11 cellular contexts compared by ENCODE assay signal in the genomic region with DNA sequence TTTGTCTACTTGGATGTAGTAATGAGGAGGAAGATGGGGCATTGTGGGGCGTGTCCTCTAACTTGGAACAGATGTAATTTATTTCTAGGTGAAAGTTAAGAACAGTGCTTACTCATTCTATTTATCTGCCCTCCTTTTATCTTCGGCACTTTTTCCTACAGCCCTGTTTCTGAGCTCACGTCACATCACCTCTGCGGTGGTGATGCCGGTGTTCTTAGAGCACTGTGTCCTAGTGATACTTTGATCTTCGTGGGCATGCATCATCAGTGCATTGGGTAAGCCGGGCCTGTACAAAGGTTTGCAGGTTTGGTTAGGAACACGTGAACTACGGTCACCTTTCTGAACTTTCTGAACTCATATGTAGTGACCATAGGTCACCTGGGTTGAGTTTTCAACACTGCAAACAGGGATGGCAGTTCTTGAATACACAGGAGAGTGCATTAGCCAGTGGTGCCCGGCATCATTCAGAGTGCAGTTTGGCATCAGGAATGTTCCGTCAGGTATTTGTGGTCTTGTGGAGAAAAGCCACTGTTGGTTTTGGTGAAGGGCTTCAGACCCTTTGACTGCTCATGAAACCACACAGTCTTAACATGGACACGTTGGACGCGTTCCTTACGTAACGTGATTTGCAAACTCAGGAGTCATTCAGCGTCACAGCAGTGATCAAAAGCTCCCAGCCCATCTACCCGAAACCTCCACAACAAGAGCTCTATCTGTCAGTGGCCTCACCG. TPM values are rescaled to one million over a fixed set of nuclear protein-coding genes. Genes with fewer than 3 reads are reported as not detected.
DNase-seq lines count a peak whose midpoint lies in the region; ATAC-seq, FAIRE-seq and TF ChIP-seq lines count a peak whose summit lies in the region.
"Had no signal": no experiment of that assay in that cellular context is flagged by ENCODE, and none has a peak within 500 bp of the region (broad histone marks: within the 10 kb centered on the region; RNA-seq: fewer than 3 reads in every experiment).

No MANE protein-coding gene starts in this region.

- no peak overlapping the region for H3K9ac ChIP-seq in HCT116 (ENCODE audit: low read length)

- no peak for FAIRE-seq in small intestine (lab: Jason Lieb, UNC)

- WGBS in small intestine, 3 donors, result 56 to 82% (median 68%) methylated on average over 19 of the region's 19 CpGs
- 83 to 87% methylated on average over 18 to 19 of the region's 19 CpGs for WGBS in testis, 2 donors

- BruUV-seq in HCT116 (replicated peaks; lab: Mats Ljungman, UMichigan), result no TSS peak

- H3K79me2 ChIP-seq in HCT116 (ENCODE audit: insufficient read depth, low read length), result peaks cover 67% of the 10 kb centered on the region

- H3K9me3 ChIP-seq in HCT116 (ENCODE audit: control insufficient read depth in 1 of 2, insufficient read depth in 1 of 2, low read depth in 1 of 2, low read length in 2 of 2) (no peaks in the 10 kb centered on the region), small intestine (ENCODE audit: control insufficient read depth, low read depth) (no peaks in the 10 kb centered on the region), testis (no peaks in the 10 kb centered on the region)
- H3K9me3 ChIP-seq: lower lobe of right lung had no signal

- H3K9me2 ChIP-seq in HCT116 (ENCODE audit: insufficient read depth), result no peaks in the 10 kb centered on the region

- RAD21 ChIA-PET in HCT116 (lab: Charles Lee; ENCODE audit: low non-redundant PET in 1 of 2, low total read pairs in 2 of 2, uncharacterized antibody in 2 of 2, unreplicated experiment in 2 of 2), result no interaction called here

- DNase-seq in HCT116 (ENCODE audit: low read depth, low spot score) (no peak), activated T-cell treated with anti-CD3 and anti-CD28 coated beads for 24 hours (ENCODE audit: low read depth) (peak; percentile 23), fibroblast of the aortic adventitia (ENCODE audit: low read depth) (peak; percentile 29), small intestine (peak; percentile 97), NOMO-1 treated with DMSO at 0.1 percent for 48 hours (lab: John Stamatoyannopoulos, UW; ENCODE audit: unreplicated experiment) (no peak), testis (no peak), iPS-NIHi11 (ENCODE audit: low spot score) (no peak)
- DNase-seq: lower lobe of right lung, NCI-H187 had no signal

- no peak overlapping the region for H2AFZ ChIP-seq in HCT116 (ENCODE audit: low read depth, low read length, poor library complexity, severe bottlenecking)

- TF ChIP-seq RAD21 in HCT116 (IDR thresholded peaks at IDR 0.05; ENCODE audit: low read depth), result no peak

- intact Hi-C loops in HCT116 (cut with micrococcal nuclease) (no loop called here), testis (cut with DNase I; ENCODE audit: low total_unique reads) (no loop called here)

- H3K27ac ChIP-seq in HCT116 (ENCODE audit: low read depth, low read length) (no peak overlapping the region), small intestine (ENCODE audit: low read depth in 1 of 2, low read length in 1 of 2) (peak overlapping the region; percentile 7 to 61), testis (no peak overlapping the region)
- H3K27ac ChIP-seq: lower lobe of right lung had no signal

- CTCF ChIA-PET in HCT116 (lab: Charles Lee), result no interaction called here

- no peak for TF ChIP-seq POLR2A in HCT116 (IDR thresholded peaks at IDR 0.05; ENCODE audit: borderline replicate concordance, extremely low read depth, insufficient read depth, insufficient read length)
- TF ChIP-seq POLR2A in testis (IDR thresholded peaks at IDR 0.05), result no peak

- ATAC-seq in HCT116, result peak; percentile 68
- no peak for ATAC-seq in HG03520 (IDR thresholded peaks at IDR 0.05; ENCODE audit: unreplicated experiment)
- ATAC-seq: lower lobe of right lung, Panc1 had no signal

- H3K4me2 ChIP-seq in HCT116 (ENCODE audit: low read length), result no peak overlapping the region; the same call in 1 of the 2 replicates

- H3K36me3 ChIP-seq in HCT116 (ENCODE audit: control insufficient read depth in 1 of 2, insufficient read depth in 2 of 2, low read length in 2 of 2) (no peaks in the 10 kb centered on the region), small intestine (ENCODE audit: control insufficient read depth in 2 of 2, insufficient read depth in 2 of 2, low read length in 2 of 2) (no peaks in the 10 kb centered on the region), testis (ENCODE audit: low read depth, missing control alignments) (no peaks in the 10 kb centered on the region)
- H3K36me3 ChIP-seq: lower lobe of right lung had no signal

- POLR2A ChIA-PET in HCT116 (lab: Charles Lee), result interaction anchor here (1.1 kb wide), 1 partner anchor 71 kb away, joined by 3 read pairs; no protein-coding TSS in a partner anchor

- no peaks in the 10 kb centered on the region for H3K27me3 ChIP-seq in HCT116 (ENCODE audit: insufficient read depth, low read length)
- no peaks in the 10 kb centered on the region for H3K27me3 ChIP-seq in small intestine (ENCODE audit: control insufficient read depth in 2 of 2, insufficient read depth in 2 of 2, low read length in 2 of 2)
- H3K27me3 ChIP-seq in testis, result no peaks in the 10 kb centered on the region

- TF ChIP-seq CTCF in HCT116 (IDR thresholded peaks at IDR 0.05 in 2 of 3, conservative IDR thresholded peaks at IDR 0.05 in 1 of 3; ENCODE audit: borderline replicate concordance in 1 of 3, insufficient read depth in 1 of 3, low read depth in 2 of 3, low read length in 2 of 3) (no peak), fibroblast of the aortic adventitia (IDR thresholded peaks at IDR 0.05; ENCODE audit: insufficient read depth, low read length) (no peak), testis (IDR thresholded peaks at IDR 0.05) (no peak)

- H3K4me3 ChIP-seq in HCT116 (replicated peaks in 1 of 2; ENCODE audit: low read depth in 1 of 2, low read length in 2 of 2), result no peak overlapping the region
- no peak overlapping the region for H3K4me3 ChIP-seq in fibroblast of the aortic adventitia (ENCODE audit: low read depth, low read length)
- H3K4me3 ChIP-seq in small intestine (ENCODE audit: low read depth in 1 of 2, low read length in 2 of 2), result no peak overlapping the region
- no peak overlapping the region for H3K4me3 ChIP-seq in testis
- H3K4me3 ChIP-seq: lower lobe of right lung had no signal

- H4K20me1 ChIP-seq in HCT116 (ENCODE audit: insufficient read depth), result no peaks in the 10 kb centered on the region

- H3K4me1 ChIP-seq in HCT116 (ENCODE audit: control insufficient read depth in 1 of 2, insufficient read depth in 2 of 2, low read length in 2 of 2), result peaks cover 19 to 33% of the 10 kb centered on the region in 2 experiments
- peaks cover 0 to 3% of the 10 kb centered on the region in 2 donors for H3K4me1 ChIP-seq in small intestine (ENCODE audit: control insufficient read depth in 2 of 2, insufficient read depth in 1 of 2, low read depth in 1 of 2, low read length in 1 of 2)
- H3K4me1 ChIP-seq in testis, result peaks cover 26% of the 10 kb centered on the region

TF ChIP-seq in HCT116, 20 proteins besides CTCF, POLR2A, EP300 and RAD21:
- TF ChIP-seq TCF7L2 (IDR thresholded peaks at IDR 0.05; ENCODE audit: borderline replicate concordance, extremely low read depth, insufficient read depth, insufficient read length) (no peak), ZNF274 (IDR thresholded peaks at IDR 0.05; ENCODE audit: low read depth, low read length) (no peak), POLR2AphosphoS5 (IDR thresholded peaks at IDR 0.05; ENCODE audit: low read depth, low read length) (no peak), ZFX (IDR thresholded peaks at IDR 0.05) (no peak), SRF (IDR thresholded peaks at IDR 0.05; ENCODE audit: low read depth) (no peak), MAX (IDR thresholded peaks at IDR 0.05) (no peak), EGR1 (IDR thresholded peaks at IDR 0.05; ENCODE audit: low read depth) (no peak), JUND (IDR thresholded peaks at IDR 0.05) (no peak), CBX3 (IDR thresholded peaks at IDR 0.05; ENCODE audit: low read depth) (no peak)
- TF ChIP-seq, protein P1, sequence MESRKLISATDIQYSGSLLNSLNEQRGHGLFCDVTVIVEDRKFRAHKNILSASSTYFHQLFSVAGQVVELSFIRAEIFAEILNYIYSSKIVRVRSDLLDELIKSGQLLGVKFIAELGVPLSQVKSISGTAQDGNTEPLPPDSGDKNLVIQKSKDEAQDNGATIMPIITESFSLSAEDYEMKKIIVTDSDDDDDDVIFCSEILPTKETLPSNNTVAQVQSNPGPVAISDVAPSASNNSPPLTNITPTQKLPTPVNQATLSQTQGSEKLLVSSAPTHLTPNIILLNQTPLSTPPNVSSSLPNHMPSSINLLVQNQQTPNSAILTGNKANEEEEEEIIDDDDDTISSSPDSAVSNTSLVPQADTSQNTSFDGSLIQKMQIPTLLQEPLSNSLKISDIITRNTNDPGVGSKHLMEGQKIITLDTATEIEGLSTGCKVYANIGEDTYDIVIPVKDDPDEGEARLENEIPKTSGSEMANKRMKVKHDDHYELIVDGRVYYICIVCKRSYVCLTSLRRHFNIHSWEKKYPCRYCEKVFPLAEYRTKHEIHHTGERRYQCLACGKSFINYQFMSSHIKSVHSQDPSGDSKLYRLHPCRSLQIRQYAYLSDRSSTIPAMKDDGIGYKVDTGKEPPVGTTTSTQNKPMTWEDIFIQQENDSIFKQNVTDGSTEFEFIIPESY (IDR thresholded peaks at IDR 0.05; ENCODE audit: extremely low read depth, insufficient replicate concordance, low read length), result no peak
TF ChIP-seq in HCT116: peak in this region for 0.

RNA-seq across cellular contexts. Expression of gene POR, which starts 5.6 kb away (rescaled TPM):
- total RNA-seq in HCT116 (2021; ENCODE audit: unreplicated experiment), result 120 TPM
- polyA plus RNA-seq in HCT116 (2012), result 90.7 and 111 TPM in 2 replicates
- 35.2 and 40.7 TPM in 2 replicates for total RNA-seq in fibroblast of the aortic adventitia (ENCODE audit: low replicate concordance)
- polyA plus RNA-seq in small intestine, result 100 to 1,000 TPM; 148 to 461 (median 376) TPM
- total RNA-seq in testis, result 100 to 1,000 TPM; 122 to 169 TPM
- polyA plus RNA-seq in testis (ENCODE audit: insufficient read depth, low read depth, low replicate concordance), result 98.5 TPM

RNA-seq across cellular contexts. Expression of gene RHBDD2, which starts 41.8 kb away (rescaled TPM):
- total RNA-seq in HCT116 (2021; ENCODE audit: unreplicated experiment) (42.9 TPM), fibroblast of the aortic adventitia (ENCODE audit: low replicate concordance) (28.7 and 50.3 TPM in 2 replicates), testis (100 to 1,000 TPM; 106 to 109 TPM)
- polyA plus RNA-seq in HCT116 (2012), result 42.5 and 44.2 TPM in 2 replicates
- polyA plus RNA-seq in small intestine (10 to 100 TPM; 56.6 to 67.0 (median 59.4) TPM), testis (ENCODE audit: insufficient read depth, low read depth, low replicate concordance) (161 TPM)

Comparison
In these comparisons a context has a peak if more than half of its experiments do, and no peak if none do; other contexts are left out.
1. DNase-seq: peak in activated T-cell treated with anti-CD3 and anti-CD28 coated beads for 24 hours (single experiment), fibroblast of the aortic adventitia (single experiment) and small intestine (single experiment); none in HCT116 (single experiment), NOMO-1 treated with DMSO at 0.1 percent for 48 hours (single experiment), testis (single experiment) and iPS-NIHi11 (single experiment).
2. H3K27ac ChIP-seq: peak in small intestine (2 of 2); none in HCT116 (single experiment) and testis (0 of 2).